ENCODE assay signal across 21 cellular contexts in the genomic region with DNA sequence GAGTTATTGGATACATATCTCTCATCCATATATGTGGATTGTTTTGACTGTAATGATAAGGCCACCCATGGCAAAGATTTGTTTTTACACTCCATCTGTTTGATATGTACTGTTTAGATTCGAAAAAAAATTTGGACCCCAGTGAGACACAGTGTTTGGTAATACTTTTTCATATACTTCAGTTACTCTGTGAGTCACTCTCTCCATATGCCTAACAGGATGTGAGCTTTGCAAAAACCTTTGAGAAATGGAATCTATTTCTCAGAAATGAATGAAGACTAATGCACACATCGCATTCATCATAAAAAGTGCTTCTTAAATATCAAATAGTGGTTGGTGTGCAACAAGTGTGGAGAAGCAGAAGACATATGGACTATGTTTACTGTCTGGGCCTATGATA.
DNase-seq lines count a peak whose midpoint lies in the region; ATAC-seq and TF ChIP-seq lines count a peak whose summit lies in the region.
"Had no signal": no experiment of that assay in that cellular context is flagged by ENCODE, and none has a peak within 500 bp of the region (broad histone marks: within the 10 kb centered on the region; RNA-seq: fewer than 3 reads in every experiment).

No MANE protein-coding gene starts in this region.

- no peak overlapping the region for H2AFZ ChIP-seq in PC-3 (ENCODE audit: low read length)

- peaks cover 34% of the 10 kb centered on the region for H3K4me1 ChIP-seq in PC-3 (ENCODE audit: insufficient read depth, low read length)
- H3K4me1 ChIP-seq: heart left ventricle, psoas muscle had no signal

- H3F3A ChIP-seq in PC-3 (ENCODE audit: low read length, unreplicated experiment), result no peaks in the 10 kb centered on the region

- intact Hi-C loops in PC-3 (cut with micrococcal nuclease), result loop anchor here (10.0 kb wide), 2 partner anchors 254 to 326 kb away; no protein-coding TSS in a partner anchor

- no peaks in the 10 kb centered on the region for H3K9me2 ChIP-seq in PC-3 (replicated peaks; ENCODE audit: low read length)

- BruUV-seq in PC-3 (replicated peaks; lab: Mats Ljungman, UMichigan), result no TSS peak

- no peaks in the 10 kb centered on the region for H3K79me2 ChIP-seq in PC-3 (ENCODE audit: low read length)

- no peak overlapping the region for H3K4me3 ChIP-seq in PC-3 (ENCODE audit: low read length)
- H3K4me3 ChIP-seq: heart left ventricle, MG63, psoas muscle had no signal

- peak; percentile 75 for ATAC-seq in PC-3
- no peak for ATAC-seq in GM21619 (IDR thresholded peaks at IDR 0.05; ENCODE audit: unreplicated experiment)
- no peak for ATAC-seq in HG03469 (IDR thresholded peaks at IDR 0.05; ENCODE audit: unreplicated experiment)
- ATAC-seq: activated T-cell treated with anti-CD3 and anti-CD28 coated beads, Interleukin-2, amount 50 U/mL, for 4 hours; HCT116; heart left ventricle; natural killer cell; psoas muscle; stimulated activated naive B cell treated with anti-CD40 and anti-IgM and Interleukin-4, amounts not matched to agents 10 μg/mL and 1 μg/mL and 100 μg/mL, for 72 hours had no signal

- H4K20me1 ChIP-seq in PC-3 (ENCODE audit: low read length), result no peaks in the 10 kb centered on the region

- H3K27me3 ChIP-seq in PC-3 (ENCODE audit: low read length), result no peaks in the 10 kb centered on the region
- H3K27me3 ChIP-seq: heart left ventricle, MG63 had no signal

- no peaks in the 10 kb centered on the region for H3K9me3 ChIP-seq in PC-3 (ENCODE audit: low read length)
- H3K9me3 ChIP-seq: heart left ventricle, MG63 had no signal

- CTCF ChIA-PET in PC-3 (lab: Charles Lee), result no interaction called here

- no peak for TF ChIP-seq CTCF in PC-3 (conservative IDR thresholded peaks at IDR 0.05; ENCODE audit: low read depth, low read length)

- H3K9ac ChIP-seq in PC-3 (ENCODE audit: low read length), result no peak overlapping the region

- DNase-seq in NCI-H2171 treated with DMSO at 0.1 percent for 48 hours (lab: John Stamatoyannopoulos, UW) (peak; percentile 28), NCI-H2171 (lab: John Stamatoyannopoulos, UW) (no peak), PC-3 (peak; percentile 75), dedifferentiated amniotic fluid mesenchymal stem cell (ENCODE audit: extremely low spot score) (peak; percentile 53), stromal cell of bone marrow (ENCODE audit: low read depth) (peak; percentile 2), putamen (ENCODE audit: low spot score) (no peak)
- DNase-seq: activated CD4-positive, alpha-beta memory T cell treated with anti-CD3 and anti-CD28 coated beads, Interleukin-2, amount 10 ng/mL, durations not matched to agents 7 days and 5 days; activated naive CD8-positive, alpha-beta T cell treated with anti-CD3 and anti-CD28 coated beads for 36 hours; activated T-cell treated with anti-CD3 and anti-CD28 coated beads, Interleukin-2, amount 50 U/mL, for 4 hours; heart left ventricle; MG63; natural killer cell; NCI-H187 treated with DMSO at 0.1 percent for 48 hours; NCI-H526 treated with DMSO at 0.1 percent for 48 hours; OCI-M1; psoas muscle; stimulated activated naive B cell treated with anti-CD40 and anti-IgM and Interleukin-4, amounts not matched to agents 10 μg/mL and 1 μg/mL and 100 μg/mL, for 72 hours; trophoblast cell had no signal

- no peak overlapping the region; the same call in 1 of the 2 replicates for H3K4me2 ChIP-seq in PC-3 (ENCODE audit: low read length)

- H3K27ac ChIP-seq in PC-3 (ENCODE audit: low read length), result peak overlapping the region; percentile 11
- H3K27ac ChIP-seq: heart left ventricle, psoas muscle had no signal

- POLR2A ChIA-PET in PC-3 (lab: Charles Lee; ENCODE audit: unreplicated experiment), result no interaction called here

- no peaks in the 10 kb centered on the region for H3K36me3 ChIP-seq in PC-3 (ENCODE audit: low read depth, low read length)
- H3K36me3 ChIP-seq: heart left ventricle, MG63 had no signal

Comparison
In these comparisons a context has a peak if more than half of its experiments do, and no peak if none do; other contexts are left out.
1. DNase-seq: peak in NCI-H2171 treated with DMSO at 0.1 percent for 48 hours (single experiment), PC-3 (single experiment), dedifferentiated amniotic fluid mesenchymal stem cell (single experiment) and stromal cell of bone marrow (single experiment); none in NCI-H2171 (single experiment) and putamen (single experiment).